Comparison of ENCODE assay signal across 9 cellular contexts in the genomic region with DNA sequence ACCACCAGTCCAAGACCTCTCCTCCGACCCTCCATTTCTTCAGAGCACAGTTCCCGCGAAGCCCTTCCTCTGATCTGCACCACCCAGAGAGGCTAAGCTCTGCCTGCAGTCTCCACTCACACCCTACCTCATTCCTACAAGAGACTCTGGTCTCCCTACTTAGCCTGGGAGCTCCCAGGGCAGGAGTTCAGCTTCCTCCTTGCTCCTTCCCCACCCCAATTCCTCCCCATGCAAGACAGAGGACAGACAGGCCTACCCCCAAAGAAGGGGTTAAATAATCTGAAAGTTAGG. TPM values are rescaled to one million over a fixed set of nuclear protein-coding genes. Genes with fewer than 3 reads are reported as not detected.
DNase-seq lines count a peak whose midpoint lies in the region; ATAC-seq and TF ChIP-seq lines count a peak whose summit lies in the region.
"Had no signal": no experiment of that assay in that cellular context is flagged by ENCODE, and none has a peak within 500 bp of the region (broad histone marks: within the 10 kb centered on the region; RNA-seq: fewer than 3 reads in every experiment).

No MANE protein-coding gene starts in this region.

- H3K4me3 Mint-ChIP-seq in T-helper 17 cell (no peak overlapping the region), naive B cell (peak overlapping the region in 6 of 8 donors; percentile 12 to 75 (median 70))

- H3K4me1 Mint-ChIP-seq in T-helper 17 cell: peaks cover 8% of the 10 kb centered on the region
- peaks cover 33 to 64% (median 57%) of the 10 kb centered on the region in 3 donors for H3K4me1 Mint-ChIP-seq in naive B cell

- ATAC-seq in GM18511 (IDR thresholded peaks at IDR 0.05; ENCODE audit: unreplicated experiment): peak; percentile 26
- ATAC-seq in HG02678 (IDR thresholded peaks at IDR 0.05; ENCODE audit: unreplicated experiment): peak; percentile 9
- ATAC-seq in T-helper 17 cell: no peak
- no peak for ATAC-seq in naive B cell (ENCODE audit: low read depth in 2 of 2)
- ATAC-seq in gastroesophageal sphincter: no peak

- no peaks in the 10 kb centered on the region for H3K27me3 ChIP-seq in gastroesophageal sphincter

- TF ChIP-seq POLR2A in gastroesophageal sphincter (IDR thresholded peaks at IDR 0.05): no peak

- no peak for TF ChIP-seq EP300 in gastroesophageal sphincter (IDR thresholded peaks at IDR 0.05)

- TF ChIP-seq CTCF in gastroesophageal sphincter (IDR thresholded peaks at IDR 0.05) (no peak), foreskin fibroblast (IDR thresholded peaks at IDR 0.05; ENCODE audit: low read depth, low read length) (no peak)

- H3K36me3 ChIP-seq in gastroesophageal sphincter: no peaks in the 10 kb centered on the region

- peaks cover 0 to 3% (median 0%) of the 10 kb centered on the region in 7 donors for H3K9me3 Mint-ChIP-seq in naive B cell

- peak overlapping the region in 1 of 4 donors; percentile 14 for H3K27ac ChIP-seq in gastroesophageal sphincter

- no peak overlapping the region for H3K4me3 ChIP-seq in gastroesophageal sphincter
- no peak overlapping the region for H3K4me3 ChIP-seq in foreskin fibroblast (ENCODE audit: low read depth in 1 of 2, low read length in 2 of 2)

- H3K9me3 ChIP-seq in T-helper 17 cell (ENCODE audit: control insufficient read depth, low read length, poor library complexity, severe bottlenecking): no peaks in the 10 kb centered on the region
- H3K9me3 ChIP-seq in gastroesophageal sphincter: no peaks in the 10 kb centered on the region

- peaks cover 0 to 11% (median 0%) of the 10 kb centered on the region in 3 donors for H3K4me1 ChIP-seq in gastroesophageal sphincter

- H3K36me3 Mint-ChIP-seq in T-helper 17 cell (ENCODE audit: low read depth) (no peaks in the 10 kb centered on the region), naive B cell (no peaks in the 10 kb centered on the region)

- H3K27ac Mint-ChIP-seq in T-helper 17 cell (peak overlapping the region; percentile 5), naive B cell (peak overlapping the region in 3 of 6 donors; percentile 63 to 73 (median 65))

- WGBS in gastroesophageal sphincter (ENCODE audit: low coverage in 1 of 2), 2 donors: 83 to 94% methylated on average over 2 to 3 of the region's 3 CpGs

- H3K27me3 Mint-ChIP-seq in T-helper 17 cell (no peaks in the 10 kb centered on the region), naive B cell (no peaks in the 10 kb centered on the region)

- DNase-seq in T-helper 17 cell (no peak), naive B cell (no peak), foreskin fibroblast (no peak)
- DNase-seq in activated CD4-positive, alpha-beta T cell treated with anti-CD3 and anti-CD28 coated beads, Interleukin-2, amount 50 U/mL, for 48 hours: no peak
- no peak for DNase-seq in stimulated activated naive CD4-positive, alpha-beta T cell treated with Interleukin-2 at 50 U/mL for 16 hours (lab: John Stamatoyannopoulos, UW)
- DNase-seq: activated naive CD4-positive, alpha-beta T cell treated with anti-CD3 and anti-CD28 coated beads, Interleukin-2, amount 50 U/mL, for 16 hours had no signal

RNA-seq across cellular contexts. Expression of a gene that starts 12.6 kb away (rescaled TPM):
- 10 to 100 TPM; 33.4 to 72.9 TPM for total RNA-seq in T-helper 17 cell
- polyA plus RNA-seq in naive B cell (ENCODE audit: low read depth in 6 of 6): 1 to 10 TPM in 2 of 6 donors, under 1 TPM in 3, not detected in 1; 0.57 to 3.0 (median 0.69) TPM
- 1 to 10 TPM; 3.8 to 9.5 (median 5.9) TPM for total RNA-seq in gastroesophageal sphincter

Comparison
In these comparisons a context has a peak if more than half of its experiments do, and no peak if none do; other contexts are left out.
1. ATAC-seq: peak in GM18511 (single experiment) and HG02678 (single experiment); none in T-helper 17 cell (single experiment), naive B cell (0 of 2) and gastroesophageal sphincter (single experiment).